Comparison of ENCODE assay signal across 1 cellular context in the genomic region with DNA sequence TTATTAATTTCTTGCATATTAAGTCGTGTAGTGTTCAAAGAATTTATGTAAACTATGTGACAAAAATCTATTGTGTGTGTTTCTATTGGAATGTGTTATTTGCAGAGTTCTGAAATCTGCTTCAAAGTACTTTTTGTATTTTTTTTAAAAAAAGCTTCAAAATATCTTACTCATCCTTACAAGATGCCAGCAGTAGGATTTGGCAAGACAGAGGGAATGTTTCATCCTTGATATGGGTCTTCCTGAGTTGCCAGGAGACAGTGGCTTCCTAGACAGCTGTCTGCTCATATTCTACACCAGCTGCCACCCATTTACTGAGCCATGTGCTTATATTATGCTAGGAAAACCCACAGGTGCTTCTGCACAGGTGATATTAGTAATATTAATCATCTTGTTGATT.
TF ChIP-seq lines count a peak whose summit lies in the region.

No MANE protein-coding gene starts in this region.

TF ChIP-seq in IMR-90, 13 proteins besides CTCF, POLR2A, EP300 and RAD21:
- TF ChIP-seq FOS (IDR thresholded peaks at IDR 0.05; ENCODE audit: low read depth, low read length) (no peak), CHD1 (IDR thresholded peaks at IDR 0.05; ENCODE audit: low read depth, low read length) (no peak), CEBPB (IDR thresholded peaks at IDR 0.05; ENCODE audit: low read depth, low read length) (peak; percentile 32; the same call in 1 of the 2 replicates), MAZ (IDR thresholded peaks at IDR 0.05; ENCODE audit: borderline replicate concordance, low read depth, low read length) (no peak)
